ENCODE assay signal across 19 cellular contexts in genomic region chr6:160106701-160107100, GRCh38. TPM values are rescaled to one million over a fixed set of nuclear protein-coding genes. Genes with fewer than 3 reads are reported as not detected.
"Had no signal": no experiment of that assay in that cellular context is flagged by ENCODE, and none has a peak within 500 bp of the region (broad histone marks: within the 10 kb centered on the region; RNA-seq: fewer than 3 reads in every experiment).

No MANE protein-coding gene starts in this region.

- H3K4me3 Mint-ChIP-seq: naive thymus-derived CD4-positive, alpha-beta T cell had no signal

- H3K9me3 ChIP-seq: gastrocnemius medialis, heart left ventricle, left ventricle myocardium inferior, transverse colon had no signal

- H3K27me3 Mint-ChIP-seq: naive thymus-derived CD4-positive, alpha-beta T cell had no signal

- H3K27ac ChIP-seq: gastrocnemius medialis, heart left ventricle, left ventricle myocardium inferior, transverse colon had no signal

- DNase-seq: activated naive CD4-positive, alpha-beta T cell treated with anti-CD3 and anti-CD28 coated beads, Interleukin-2, amount 50 U/mL, for 16 hours; amniotic stem cell; central memory CD4-positive, alpha-beta T cell; cortex of kidney; effector CD4-positive, alpha-beta T cell; gastrocnemius medialis; heart left ventricle; left ventricle myocardium inferior; naive thymus-derived CD4-positive, alpha-beta T cell; nucleus accumbens; right cardiac atrium; small intestine; stimulated activated CD4-positive, alpha-beta T cell treated with anti-CD3 and anti-CD28 coated beads, Interleukin-4, amount 100 ng/mL, for 24 hours; stimulated activated naive CD4-positive, alpha-beta T cell treated with Interleukin-2 at 50 U/mL for 16 hours; substantia nigra; SW 1271; transverse colon had no signal

- ATAC-seq: activated CD4-positive, CD25-positive, alpha-beta regulatory T cell treated with anti-CD3 and anti-CD28 coated beads, Interleukin-2, amount 50 U/mL, for 24 hours; gastrocnemius medialis; heart left ventricle; naive thymus-derived CD4-positive, alpha-beta T cell; right cardiac atrium had no signal

- FAIRE-seq: islet of Langerhans, small intestine had no signal

- H3K4me3 ChIP-seq: gastrocnemius medialis, heart left ventricle, left ventricle myocardium inferior, transverse colon had no signal

- H3K9me3 Mint-ChIP-seq: naive thymus-derived CD4-positive, alpha-beta T cell had no signal

- H3K4me1 ChIP-seq: gastrocnemius medialis, transverse colon had no signal

- H3K27me3 ChIP-seq: gastrocnemius medialis, heart left ventricle, transverse colon had no signal

RNA-seq across cellular contexts. Expression of gene SLC22A1, which starts 14.9 kb away (rescaled TPM):
- polyA plus RNA-seq: naive thymus-derived CD4-positive, alpha-beta T cell had no signal
